24 cellular contexts compared by ENCODE assay signal in the genomic region with DNA sequence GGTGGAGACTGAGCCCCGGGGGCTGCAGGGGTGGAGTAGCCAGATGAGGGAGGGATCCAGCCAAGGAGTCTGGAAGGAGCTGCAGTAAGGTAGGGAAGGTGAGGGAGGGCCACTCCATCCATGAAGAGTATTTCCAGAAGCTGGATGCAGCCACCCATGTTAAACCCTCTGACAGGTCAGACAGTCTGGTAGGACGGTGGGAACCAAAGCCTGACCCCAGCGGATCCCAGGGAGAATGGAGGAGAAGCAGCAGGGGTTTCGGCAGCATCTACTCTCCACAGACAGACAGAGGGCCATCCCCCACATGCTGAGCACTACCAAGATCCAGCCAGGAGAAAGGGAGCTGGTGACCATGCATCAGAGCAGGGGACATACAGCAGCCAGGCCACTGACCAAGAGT. TPM values are rescaled to one million over a fixed set of nuclear protein-coding genes. Genes with fewer than 3 reads are reported as not detected.
"Had no signal": no experiment of that assay in that cellular context is flagged by ENCODE, and none has a peak within 500 bp of the region (broad histone marks: within the 10 kb centered on the region; RNA-seq: fewer than 3 reads in every experiment).

No MANE protein-coding gene starts in this region.

- DNase-seq: dorsolateral prefrontal cortex; effector CD8-positive, alpha-beta T cell; endodermal cell; foreskin fibroblast; gastrocnemius medialis; head of caudate nucleus; naive thymus-derived CD4-positive, alpha-beta T cell; right lobe of liver; small intestine; stimulated activated CD4-positive, alpha-beta T cell treated with anti-CD3 and anti-CD28 coated beads, Interleukin-15, amount 100 ng/mL, for 24 hours; stimulated activated CD4-positive, alpha-beta T cell treated with anti-CD3 and anti-CD28 coated beads, Interleukin-2, amount 100 ng/mL, for 48 hours; stimulated activated naive B cell treated with anti-CD40 and anti-IgM and Interleukin-4, amounts not matched to agents 10 μg/mL and 1 μg/mL and 100 μg/mL, for 72 hours; transverse colon had no signal

- H3K4me3 ChIP-seq: dorsolateral prefrontal cortex, gastrocnemius medialis, lung, right lobe of liver, transverse colon had no signal

- H3K9me3 Mint-ChIP-seq: endodermal cell; mesothelial cell of epicardium; naive thymus-derived CD4-positive, alpha-beta T cell; nephron; stimulated activated naive B cell treated with anti-CD40 and anti-IgM and Interleukin-4, amounts not matched to agents 10 μg/mL and 1 μg/mL and 100 μg/mL, for 72 hours; stimulated activated naive CD8-positive, alpha-beta T cell treated with anti-CD3 and anti-CD28 coated beads, Interleukin-15, Interleukin-2, amounts not matched to agents 100 ng/mL and 50 ng/mL, for 24 hours had no signal

- H3K27me3 ChIP-seq: gastrocnemius medialis, neutrophil, right lobe of liver, transverse colon had no signal

- H3K27ac Mint-ChIP-seq: endodermal cell; memory B cell; mesothelial cell of epicardium; naive thymus-derived CD4-positive, alpha-beta T cell; nephron; progenitor cell of endocrine pancreas; stimulated activated naive B cell treated with anti-CD40 and anti-IgM and Interleukin-4, amounts not matched to agents 10 μg/mL and 1 μg/mL and 100 μg/mL, for 72 hours; stimulated activated naive CD8-positive, alpha-beta T cell treated with anti-CD3 and anti-CD28 coated beads, Interleukin-15, Interleukin-2, amounts not matched to agents 100 ng/mL and 50 ng/mL, for 24 hours had no signal

- H3K27ac ChIP-seq: dorsolateral prefrontal cortex, epithelial cell of prostate, gastrocnemius medialis, neutrophil, parathyroid adenoma, right lobe of liver, transverse colon had no signal

- H3K4me3 Mint-ChIP-seq: endodermal cell; memory B cell; mesothelial cell of epicardium; naive thymus-derived CD4-positive, alpha-beta T cell; nephron; stimulated activated naive B cell treated with anti-CD40 and anti-IgM and Interleukin-4, amounts not matched to agents 10 μg/mL and 1 μg/mL and 100 μg/mL, for 72 hours; stimulated activated naive CD8-positive, alpha-beta T cell treated with anti-CD3 and anti-CD28 coated beads, Interleukin-15, Interleukin-2, amounts not matched to agents 100 ng/mL and 50 ng/mL, for 24 hours had no signal

- ATAC-seq: esophagus mucosa; gastrocnemius medialis; left lobe of liver; naive thymus-derived CD4-positive, alpha-beta T cell; right lobe of liver; stimulated activated naive B cell treated with anti-CD40 and anti-IgM and Interleukin-4, amounts not matched to agents 10 μg/mL and 1 μg/mL and 100 μg/mL, for 72 hours had no signal

- H3K36me3 Mint-ChIP-seq: memory B cell; mesothelial cell of epicardium; naive thymus-derived CD4-positive, alpha-beta T cell; stimulated activated naive B cell treated with anti-CD40 and anti-IgM and Interleukin-4, amounts not matched to agents 10 μg/mL and 1 μg/mL and 100 μg/mL, for 72 hours had no signal

- H3K9me3 ChIP-seq: gastrocnemius medialis, neutrophil, right lobe of liver, transverse colon had no signal

- H3K36me3 ChIP-seq: gastrocnemius medialis, neutrophil, right lobe of liver, transverse colon had no signal

- H3K4me1 Mint-ChIP-seq: memory B cell; naive thymus-derived CD4-positive, alpha-beta T cell; nephron; stimulated activated naive B cell treated with anti-CD40 and anti-IgM and Interleukin-4, amounts not matched to agents 10 μg/mL and 1 μg/mL and 100 μg/mL, for 72 hours had no signal

- H3K4me1 ChIP-seq: gastrocnemius medialis, parathyroid adenoma, right lobe of liver, transverse colon had no signal

RNA-seq across cellular contexts. Expression of gene S1PR3, which starts 22.5 kb away (rescaled TPM):
- polyA plus RNA-seq: naive thymus-derived CD4-positive, alpha-beta T cell had no signal
